8 cellular contexts compared by ENCODE assay signal in genomic region chr9:37466037-37466709, GRCh38. TPM values are rescaled to one million over a fixed set of nuclear protein-coding genes. Genes with fewer than 3 reads are reported as not detected.
DNase-seq lines count a peak whose midpoint lies in the region; ATAC-seq and TF ChIP-seq lines count a peak whose summit lies in the region.

No MANE protein-coding gene starts in this region.

- POLR2A ChIA-PET in SK-N-SH (lab: Yijun Ruan, JAX), result interaction anchor here (0.9 to 1.1 kb wide), 4 partner anchors 29 to 319 kb away, joined by 3 read pairs; partner anchors contain the start of gene EXOSC3

- CTCF ChIA-PET in SK-N-SH (lab: Yijun Ruan, JAX) (interaction anchor here (0.7 to 1.3 kb wide), 4 partner anchors 14 to 84 kb away, joined by 3 to 8 read pairs (median 4); no protein-coding TSS in a partner anchor), mammary epithelial cell (lab: Charles Lee; ENCODE audit: low non-redundant PET) (interaction anchor here (0.6 kb wide), 1 partner anchor 59 kb away, joined by 6 read pairs; no protein-coding TSS in a partner anchor)

- no peak for TF ChIP-seq EP300 in SK-N-SH (IDR thresholded peaks at IDR 0.05; ENCODE audit: borderline replicate concordance in 1 of 2, low read depth in 1 of 2, low read length in 1 of 2)

- BruUV-seq in mammary epithelial cell (replicated peaks; lab: Mats Ljungman, UMichigan), result no TSS peak

- peak; percentile 13 for ATAC-seq in GM19395 (IDR thresholded peaks at IDR 0.05; ENCODE audit: unreplicated experiment)

- peaks cover 1 to 4% of the 10 kb centered on the region in 2 donors for H3K36me3 Mint-ChIP-seq in CD14-positive monocyte

- H3K27ac ChIP-seq in HUES48 (ENCODE audit: low read depth, low read length) (peak overlapping the region; percentile 100), SK-N-SH (ENCODE audit: low read depth in 2 of 2, low read length in 1 of 2) (peak overlapping the region; percentile 97 to 98), mammary epithelial cell (ENCODE audit: insufficient read depth, low read depth, low read length) (peak overlapping the region; percentile 80)

- H3K9me3 ChIP-seq in HUES48 (ENCODE audit: control insufficient read depth, insufficient read depth, low read length) (no peaks in the 10 kb centered on the region), SK-N-SH (no peaks in the 10 kb centered on the region), mammary epithelial cell (replicated peaks; ENCODE audit: insufficient read depth, low read length) (no peaks in the 10 kb centered on the region), skeletal muscle satellite cell (replicated peaks; ENCODE audit: low read length) (no peaks in the 10 kb centered on the region)

- peaks cover 28% of the 10 kb centered on the region for H3F3A ChIP-seq in SK-N-SH (replicated peaks; ENCODE audit: insufficient read depth)

- peak overlapping the region; percentile 96 to 98 (median 98) for H3K27ac Mint-ChIP-seq in CD14-positive monocyte

- H3K4me1 Mint-ChIP-seq in CD14-positive monocyte, result peaks cover 27% of the 10 kb centered on the region

- H2AFZ ChIP-seq in SK-N-SH (ENCODE audit: low read depth), result peak overlapping the region; percentile 91
- H2AFZ ChIP-seq in mammary epithelial cell (ENCODE audit: low read depth, low read length), result peak overlapping the region; percentile 99

- no peaks in the 10 kb centered on the region for H3K9me2 ChIP-seq in SK-N-SH

- no peaks in the 10 kb centered on the region for H3K9me3 Mint-ChIP-seq in CD14-positive monocyte

- H3K4me3 ChIP-seq in HUES48 (ENCODE audit: low read depth, low read length) (peak overlapping the region; percentile 75), SK-N-SH (ENCODE audit: low read depth in 2 of 2, low read length in 1 of 2) (peak overlapping the region; percentile 78 to 84), mammary epithelial cell (replicated peaks in 1 of 3; ENCODE audit: insufficient read depth in 1 of 3, low read depth in 2 of 3, low read length in 3 of 3) (peak overlapping the region; percentile 75 to 100 (median 85)), skeletal muscle satellite cell (ENCODE audit: low read length) (peak overlapping the region; percentile 91)

- peaks cover 2 to 4% (median 3%) of the 10 kb centered on the region in 3 donors for H3K27me3 Mint-ChIP-seq in CD14-positive monocyte (ENCODE audit: low read depth in 3 of 3)

- no peak for TF ChIP-seq RAD21 in SK-N-SH (IDR thresholded peaks at IDR 0.05; ENCODE audit: low read length)

- intact Hi-C loops in CD14-positive monocyte (cut with micrococcal nuclease) (loop anchor here (2.0 to 5.0 kb wide), 4 partner anchors 19 to 1064 kb away; partner anchors contain the start of genes TOMM5 (in 2 of the 2), GRHPR (in 1 of the 2), POLR1E (in 1 of the 2) and RNF38 (in 1 of the 2)), mammary epithelial cell (cut with micrococcal nuclease) (no loop called here)

- dilution Hi-C loops in mammary epithelial cell (cut with HindIII; ENCODE audit: low sequenced_read_pairs), result no loop called here

- H3K4me2 ChIP-seq in SK-N-SH (peak overlapping the region; percentile 89), mammary epithelial cell (ENCODE audit: insufficient read depth, low read depth, low read length) (peak overlapping the region; percentile 99), skeletal muscle satellite cell (ENCODE audit: low read length) (peak overlapping the region; percentile 97)

- peak overlapping the region; percentile 96 for H3K9ac ChIP-seq in HUES48 (ENCODE audit: low read depth, low read length)
- H3K9ac ChIP-seq in SK-N-SH, result peak overlapping the region; percentile 96
- peak overlapping the region; percentile 86 for H3K9ac ChIP-seq in mammary epithelial cell (ENCODE audit: insufficient read depth, low read length)
- H3K9ac ChIP-seq in skeletal muscle satellite cell (ENCODE audit: low read depth, low read length), result peak overlapping the region; percentile 86

- H4K20me1 ChIP-seq in SK-N-SH (ENCODE audit: insufficient read depth), result peaks cover 30% of the 10 kb centered on the region
- H4K20me1 ChIP-seq in mammary epithelial cell (ENCODE audit: insufficient read depth, low read length), result no peaks in the 10 kb centered on the region

- DNase-seq in CD14-positive monocyte (ENCODE audit: low spot score) (no peak), SK-N-SH (peak; percentile 66), mammary epithelial cell (peak; percentile 78), inferior parietal cortex (ENCODE audit: extremely low spot score) (peak; percentile 61), mesenteric fat pad (ENCODE audit: low spot score) (no peak)

- WGBS in SK-N-SH (ENCODE audit: low lambda C conversion rate), result under 1% methylated on average over 32 of the region's 47 CpGs
- WGBS in mammary epithelial cell (ENCODE audit: low coverage, missing lambda C conversion rate), result 2% methylated on average over 31 of the region's 47 CpGs

- peak overlapping the region; percentile 95 for H3K4me3 Mint-ChIP-seq in CD14-positive monocyte

- H3K36me3 ChIP-seq in HUES48 (ENCODE audit: control insufficient read depth, insufficient read depth, low read length) (no peaks in the 10 kb centered on the region), SK-N-SH (replicated peaks in 1 of 2; ENCODE audit: control insufficient read depth in 1 of 2, insufficient read depth in 2 of 2, low read length in 1 of 2) (no peaks in the 10 kb centered on the region), mammary epithelial cell (ENCODE audit: insufficient read depth, low read length) (no peaks in the 10 kb centered on the region), skeletal muscle satellite cell (ENCODE audit: insufficient read depth, low read length) (no peaks in the 10 kb centered on the region)

- H3K79me2 ChIP-seq in SK-N-SH (ENCODE audit: insufficient read depth), result peaks cover 36% of the 10 kb centered on the region
- peaks cover 34% of the 10 kb centered on the region for H3K79me2 ChIP-seq in mammary epithelial cell (ENCODE audit: insufficient read depth, low read length)

- no peaks in the 10 kb centered on the region for H3K27me3 ChIP-seq in HUES48 (ENCODE audit: control insufficient read depth, insufficient read depth, low read length)
- no peaks in the 10 kb centered on the region for H3K27me3 ChIP-seq in SK-N-SH (ENCODE audit: insufficient read depth)
- no peaks in the 10 kb centered on the region for H3K27me3 ChIP-seq in mammary epithelial cell (ENCODE audit: insufficient read depth, low read length)
- H3K27me3 ChIP-seq in skeletal muscle satellite cell (ENCODE audit: control insufficient read depth, insufficient read depth, low read length), result no peaks in the 10 kb centered on the region

- TF ChIP-seq CTCF in CD14-positive monocyte (IDR thresholded peaks at IDR 0.05) (no peak), SK-N-SH (IDR thresholded peaks at IDR 0.05) (no peak), mammary epithelial cell (conservative IDR thresholded peaks at IDR 0.05 in 1 of 2, IDR thresholded peaks at IDR 0.05 in 1 of 2; ENCODE audit: extremely low read depth in 1 of 2, insufficient read depth in 1 of 2, low read depth in 1 of 2, low read length in 2 of 2) (no peak)

- peaks cover 21% of the 10 kb centered on the region for H3K4me1 ChIP-seq in HUES48 (ENCODE audit: control insufficient read depth, insufficient read depth, low read length)
- H3K4me1 ChIP-seq in SK-N-SH (ENCODE audit: control insufficient read depth in 1 of 2, insufficient read depth in 2 of 2, low read depth in 1 of 2, low read length in 1 of 2), result peaks cover 6 to 22% of the 10 kb centered on the region in 2 experiments; a peak in 3 of 4 replicates
- peaks cover 26% of the 10 kb centered on the region for H3K4me1 ChIP-seq in mammary epithelial cell (ENCODE audit: insufficient read depth, low read length)
- peaks cover 14% of the 10 kb centered on the region for H3K4me1 ChIP-seq in skeletal muscle satellite cell (ENCODE audit: control insufficient read depth, insufficient read depth, low read length)

- in situ Hi-C loops in mammary epithelial cell (cut with MboI; ENCODE audit: low sequenced_read_pairs in 2 of 2), result no loop called here

TF ChIP-seq in SK-N-SH, 30 proteins besides CTCF, POLR2A, EP300 and RAD21 (continues in another document):
- TF ChIP-seq MXI1 (IDR thresholded peaks at IDR 0.05; ENCODE audit: low read depth, low read length) (no peak; the same call in 1 of the 2 replicates), FOXJ3 (CRISPR knock-in tag; IDR thresholded peaks at IDR 0.05) (no peak), RCOR1 (IDR thresholded peaks at IDR 0.05; ENCODE audit: low read length) (no peak), NFIC (IDR thresholded peaks at IDR 0.05; ENCODE audit: borderline replicate concordance) (no peak), RXRA (IDR thresholded peaks at IDR 0.05; ENCODE audit: borderline replicate concordance, low read depth) (no peak), JUND (IDR thresholded peaks at IDR 0.05) (no peak), TEAD4 (IDR thresholded peaks at IDR 0.05; ENCODE audit: borderline replicate concordance, insufficient read depth) (no peak)

RNA-seq across cellular contexts. Expression of gene ZBTB5, which starts 0.9 kb away (rescaled TPM):
- polyA plus RNA-seq in CD14-positive monocyte (1 to 10 TPM in 1 of 2 donors, under 1 TPM in 1; 0.58 to 1.4 TPM), SK-N-SH (2012; rRNA removed) (6.3 and 9.6 TPM in 2 replicates), mammary epithelial cell (8.2 TPM)
- polyA plus RNA-seq in SK-N-SH (2012; cell fraction: cytosol; rRNA removed), result 4.8 and 5.8 TPM in 2 replicates
- 13.3 and 18.3 TPM in 2 replicates for polyA plus RNA-seq in SK-N-SH (2012; cell fraction: nucleus; rRNA removed)
- total RNA-seq in mammary epithelial cell (10 to 100 TPM in 1 of 2 donors, 1 to 10 TPM in 1; 7.6 to 20.5 TPM), mesenteric fat pad (5.6 TPM)
- 5.8 TPM for polyA minus RNA-seq in mammary epithelial cell
- 4.2 and 4.6 TPM in 2 replicates for total RNA-seq in skeletal muscle satellite cell (2012; rRNA removed)

RNA-seq across cellular contexts. Expression of gene POLR1E, which starts 19.6 kb away (rescaled TPM):
- polyA plus RNA-seq in CD14-positive monocyte (1 to 10 TPM; 2.3 to 2.4 TPM), SK-N-SH (2012; rRNA removed) (38.8 and 42.1 TPM in 2 replicates), mammary epithelial cell (31.6 TPM)
- 41.5 and 42.1 TPM in 2 replicates for polyA plus RNA-seq in SK-N-SH (2012; cell fraction: cytosol; rRNA removed)
- polyA plus RNA-seq in SK-N-SH (2012; cell fraction: nucleus; rRNA removed), result 15.6 and 21.9 TPM in 2 replicates
- total RNA-seq in mammary epithelial cell (10 to 100 TPM; 33.8 to 34.5 TPM), mesenteric fat pad (35.7 TPM)
- polyA minus RNA-seq in mammary epithelial cell, result 46.3 TPM
- 55.7 and 61.9 TPM in 2 replicates for total RNA-seq in skeletal muscle satellite cell (2012; rRNA removed)

RNA-seq across cellular contexts. Expression of gene GRHPR, which starts 43.7 kb away (rescaled TPM):
- polyA plus RNA-seq in CD14-positive monocyte, result 10 to 100 TPM; 80.9 to 96.6 TPM
- 206 and 232 TPM in 2 replicates for polyA plus RNA-seq in SK-N-SH (2012; rRNA removed)
- 107 and 153 TPM in 2 replicates for polyA plus RNA-seq in SK-N-SH (2012; cell fraction: cytosol; rRNA removed)
- polyA plus RNA-seq in SK-N-SH (2012; cell fraction: nucleus; rRNA removed), result 193 and 213 TPM in 2 replicates
- total RNA-seq in mammary epithelial cell, result 100 to 1,000 TPM in 1 of 2 donors, 10 to 100 TPM in 1; 87.0 to 163 TPM
- 175 TPM for polyA plus RNA-seq in mammary epithelial cell
- 109 TPM for polyA minus RNA-seq in mammary epithelial cell
- 164 and 203 TPM in 2 replicates for total RNA-seq in skeletal muscle satellite cell (2012; rRNA removed)
- 80.5 TPM for total RNA-seq in mesenteric fat pad

Comparison
In these comparisons a context has a peak if more than half of its experiments do, and no peak if none do; other contexts are left out.
1. DNase-seq: peak in SK-N-SH (single experiment), mammary epithelial cell (single experiment) and inferior parietal cortex (single experiment); none in CD14-positive monocyte (single experiment) and mesenteric fat pad (single experiment).
2. Peak in every context shown above with its lines, with median percentiles within 50 percentile points of each other: H3K27ac ChIP-seq, H3K4me3 ChIP-seq, H3K9ac ChIP-seq and H3K4me2 ChIP-seq.